10 cellular contexts compared by ENCODE assay signal in the genomic region with DNA sequence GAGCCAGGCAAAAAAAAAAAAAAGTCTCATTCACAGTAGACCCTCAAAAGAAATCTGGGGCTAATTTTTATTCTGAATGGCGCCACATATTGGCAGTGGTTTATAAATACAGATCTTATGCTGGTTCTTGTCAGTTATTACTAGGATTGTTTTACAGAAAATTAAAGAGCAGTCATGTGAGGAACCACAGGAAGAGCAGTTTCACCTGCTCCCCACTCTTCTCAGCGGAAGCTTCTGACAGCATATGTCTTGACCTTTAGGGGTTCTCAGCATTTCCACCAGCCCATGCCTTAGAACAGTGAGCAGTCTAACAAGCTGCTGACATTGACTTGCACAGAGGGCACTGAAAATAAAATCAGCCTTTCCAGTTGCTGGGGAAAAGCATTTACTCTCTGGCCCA.
A peak's percentile ranks its signal among the peaks of the same experiment; 100 is the strongest.
DNase-seq lines count a peak whose midpoint lies in the region; ATAC-seq and TF ChIP-seq lines count a peak whose summit lies in the region.
"Had no signal": no experiment of that assay in that cellular context is flagged by ENCODE, and none has a peak within 500 bp of the region (broad histone marks: within the 10 kb centered on the region; RNA-seq: fewer than 3 reads in every experiment).

No MANE protein-coding gene starts in this region.

- peaks cover 6% of the 10 kb centered on the region for H3K4me1 Mint-ChIP-seq in MCF 10A (ENCODE audit: insufficient read depth, unreplicated experiment)

- TF ChIP-seq CTCF in breast epithelium (IDR thresholded peaks at IDR 0.05) (no peak), MCF 10A (IDR thresholded peaks at IDR 0.05; ENCODE audit: unreplicated experiment) (no peak), coronary artery (IDR thresholded peaks at IDR 0.05) (no peak), vagina (IDR thresholded peaks at IDR 0.05) (no peak), foreskin keratinocyte (conservative IDR thresholded peaks at IDR 0.05) (no peak)

- H3K4me1 ChIP-seq in breast epithelium = peaks cover 0 to 3% of the 10 kb centered on the region in 2 donors
- peaks cover 46% of the 10 kb centered on the region for H3K4me1 ChIP-seq in vagina
- peaks cover 19% of the 10 kb centered on the region for H3K4me1 ChIP-seq in foreskin keratinocyte

- DNase-seq in breast epithelium (ENCODE audit: low spot score in 2 of 2) = no peak
- no peak for DNase-seq in MCF 10A (ENCODE audit: unreplicated experiment)
- no peak for DNase-seq in coronary artery (ENCODE audit: low spot score)
- no peak for DNase-seq in vagina (ENCODE audit: extremely low spot score in 2 of 2)
- DNase-seq in foreskin keratinocyte = no peak
- DNase-seq in activated CD8-positive, alpha-beta memory T cell treated with anti-CD3 and anti-CD28 coated beads for 24 hours = no peak
- no peak for DNase-seq in D341Med (ENCODE audit: low spot score)
- DNase-seq: CD8-positive, alpha-beta T cell; NCI-H2029 treated with DMSO at 0.1 percent for 48 hours had no signal

- H3K4me3 Mint-ChIP-seq in MCF 10A (ENCODE audit: unreplicated experiment) = no peak overlapping the region
- H3K4me3 Mint-ChIP-seq: CD8-positive, alpha-beta T cell had no signal

- intact Hi-C loops in breast epithelium (cut with DNase I; ENCODE audit: low total_unique reads) (no loop called here), MCF 10A (cut with micrococcal nuclease) (no loop called here), vagina (cut with DNase I) (no loop called here)

- H3K4me3 ChIP-seq in breast epithelium (no peak overlapping the region), coronary artery (no peak overlapping the region), vagina (no peak overlapping the region)

- H3K36me3 Mint-ChIP-seq in MCF 10A (ENCODE audit: insufficient read depth, unreplicated experiment) = peaks cover 27% of the 10 kb centered on the region

- POLR2A ChIA-PET in MCF 10A (lab: Yijun Ruan, JAX) = interaction anchor here (1.1 kb wide), 1 partner anchor 93 kb away, joined by 3 read pairs; no protein-coding TSS in a partner anchor

- peak overlapping the region; percentile 33 to 41 for H3K27ac ChIP-seq in breast epithelium
- peak overlapping the region; percentile 56 to 84 for H3K27ac ChIP-seq in coronary artery
- H3K27ac ChIP-seq in vagina = peak overlapping the region; percentile 37
- H3K27ac ChIP-seq in foreskin keratinocyte = no peak overlapping the region

- H3K27me3 Mint-ChIP-seq in MCF 10A (ENCODE audit: insufficient read depth, unreplicated experiment) = no peaks in the 10 kb centered on the region

- BruUV-seq in MCF 10A (replicated peaks; lab: Mats Ljungman, UMichigan) = no TSS peak

- no peaks in the 10 kb centered on the region for H3K36me3 ChIP-seq in breast epithelium
- H3K36me3 ChIP-seq in vagina = peaks cover 0 to 7% of the 10 kb centered on the region in 2 donors

- H3K9me3 Mint-ChIP-seq in MCF 10A (ENCODE audit: unreplicated experiment) = no peaks in the 10 kb centered on the region
- H3K9me3 Mint-ChIP-seq: CD8-positive, alpha-beta T cell had no signal

- H3K27ac Mint-ChIP-seq in MCF 10A (ENCODE audit: low read depth, unreplicated experiment) = no peak overlapping the region
- H3K27ac Mint-ChIP-seq: CD8-positive, alpha-beta T cell had no signal

- ATAC-seq in HG03108 (IDR thresholded peaks at IDR 0.05; ENCODE audit: unreplicated experiment) = peak; percentile 89
- ATAC-seq in foreskin keratinocyte = no peak
- ATAC-seq: CD8-positive, alpha-beta T cell had no signal

- no peak for TF ChIP-seq POLR2A in breast epithelium (IDR thresholded peaks at IDR 0.05)
- no peak for TF ChIP-seq POLR2A in vagina (IDR thresholded peaks at IDR 0.05)

- H3K27me3 ChIP-seq in breast epithelium = no peaks in the 10 kb centered on the region
- no peaks in the 10 kb centered on the region for H3K27me3 ChIP-seq in vagina
- no peaks in the 10 kb centered on the region for H3K27me3 ChIP-seq in foreskin keratinocyte

- CTCF ChIA-PET in MCF 10A (lab: Yijun Ruan, JAX) = interaction anchor here (1.0 to 1.4 kb wide), 3 partner anchors 34 to 154 kb away, joined by 3 to 4 read pairs (median 4); no protein-coding TSS in a partner anchor

- H3K9me3 ChIP-seq in breast epithelium = no peaks in the 10 kb centered on the region
- H3K9me3 ChIP-seq in vagina = no peaks in the 10 kb centered on the region
